10 cellular contexts compared by ENCODE assay signal in genomic region chr19:50718255-50719118, GRCh38. TPM values are rescaled to one million over a fixed set of nuclear protein-coding genes. Genes with fewer than 3 reads are reported as not detected.
DNase-seq lines count a peak whose midpoint lies in the region; ATAC-seq and TF ChIP-seq lines count a peak whose summit lies in the region.
"Had no signal": no experiment of that assay in that cellular context is flagged by ENCODE, and none has a peak within 500 bp of the region (broad histone marks: within the 10 kb centered on the region; RNA-seq: fewer than 3 reads in every experiment).

No MANE protein-coding gene starts in this region.

- peaks cover 7% of the 10 kb centered on the region for H3K36me3 Mint-ChIP-seq in memory B cell

- H3K27me3 Mint-ChIP-seq in memory B cell: peaks cover 53% of the 10 kb centered on the region

- peak overlapping the region; percentile 35 for H3K4me3 ChIP-seq in urinary bladder (ENCODE audit: low read depth, low read length)

- H3K4me1 Mint-ChIP-seq in memory B cell: peaks cover 14% of the 10 kb centered on the region

- ATAC-seq in memory B cell (ENCODE audit: low read depth): peak; percentile 26

- H3K4me1 ChIP-seq in urinary bladder (ENCODE audit: insufficient read depth): peaks cover 2% of the 10 kb centered on the region

- peaks cover 3% of the 10 kb centered on the region for H3K9me3 Mint-ChIP-seq in memory B cell

- peak overlapping the region; percentile 67 for H3K4me3 Mint-ChIP-seq in memory B cell

- H3K36me3 ChIP-seq in urinary bladder (ENCODE audit: insufficient read depth): no peaks in the 10 kb centered on the region

- 1% methylated on average over 74 of the region's 74 CpGs for WGBS in urinary bladder

- H3K27ac Mint-ChIP-seq in memory B cell: no peak overlapping the region

- TF ChIP-seq CTCF in GM20000 (IDR thresholded peaks at IDR 0.05; ENCODE audit: extremely low read depth, missing control alignments): no peak

- DNase-seq in stimulated activated CD4-positive, alpha-beta T cell treated with anti-CD3 and anti-CD28 coated beads, Interleukin-12 subunit alpha, Interleukin-12 subunit beta, amount 100 ng/mL, for 4 hours: peak; percentile 16
- DNase-seq in stimulated activated CD4-positive, alpha-beta T cell treated with anti-CD3 and anti-CD28 coated beads, Interleukin-4, amount 100 ng/mL, for 24 hours: no peak
- DNase-seq in astrocyte of the hippocampus (ENCODE audit: low read depth, low spot score): peak; percentile 9
- no peak for DNase-seq in memory B cell (ENCODE audit: low spot score in 2 of 2)
- no peak for DNase-seq in GM20000 (ENCODE audit: low spot score)
- DNase-seq in NCI-H526 (lab: John Stamatoyannopoulos, UW): no peak
- no peak for DNase-seq in retina

- H3K27ac ChIP-seq in urinary bladder (ENCODE audit: low read depth): no peak overlapping the region

RNA-seq across cellular contexts. Expression of gene SHANK1, which starts 1.1 kb away (rescaled TPM):
- 4.3 TPM for total RNA-seq in urinary bladder
- 0.60 TPM for polyA plus RNA-seq in urinary bladder
- total RNA-seq: T-helper 1 cell treated with Interleukin-12 subunit alpha and Interleukin-12 subunit beta and Interleukin-4 antibody, amounts not matched to agents 30 ng/mL and 1 ng/mL, for 36 hours had no signal

RNA-seq across cellular contexts. Expression of gene CLEC11A, which starts 4.7 kb away (rescaled TPM):
- total RNA-seq in urinary bladder: 32.4 TPM
- polyA plus RNA-seq in urinary bladder: 43.7 TPM

RNA-seq across cellular contexts. Expression of gene GPR32, which starts 51.8 kb away (rescaled TPM):
- total RNA-seq in urinary bladder: not detected
- not detected for polyA plus RNA-seq in urinary bladder
- total RNA-seq: lower leg skin; T-helper 1 cell treated with Interleukin-12 subunit alpha and Interleukin-12 subunit beta and Interleukin-4 antibody, amounts not matched to agents 30 ng/mL and 1 ng/mL, for 36 hours had no signal

Comparison
In these comparisons a context has a peak if more than half of its experiments do, and no peak if none do; other contexts are left out.
1. DNase-seq: peak in stimulated activated CD4-positive, alpha-beta T cell treated with anti-CD3 and anti-CD28 coated beads, Interleukin-12 subunit alpha, Interleukin-12 subunit beta, amount 100 ng/mL, for 4 hours (single experiment) and astrocyte of the hippocampus (single experiment); none in stimulated activated CD4-positive, alpha-beta T cell treated with anti-CD3 and anti-CD28 coated beads, Interleukin-4, amount 100 ng/mL, for 24 hours (single experiment), memory B cell (0 of 2), GM20000 (single experiment), NCI-H526 (0 of 2) and retina (single experiment).